In the genomic region with DNA sequence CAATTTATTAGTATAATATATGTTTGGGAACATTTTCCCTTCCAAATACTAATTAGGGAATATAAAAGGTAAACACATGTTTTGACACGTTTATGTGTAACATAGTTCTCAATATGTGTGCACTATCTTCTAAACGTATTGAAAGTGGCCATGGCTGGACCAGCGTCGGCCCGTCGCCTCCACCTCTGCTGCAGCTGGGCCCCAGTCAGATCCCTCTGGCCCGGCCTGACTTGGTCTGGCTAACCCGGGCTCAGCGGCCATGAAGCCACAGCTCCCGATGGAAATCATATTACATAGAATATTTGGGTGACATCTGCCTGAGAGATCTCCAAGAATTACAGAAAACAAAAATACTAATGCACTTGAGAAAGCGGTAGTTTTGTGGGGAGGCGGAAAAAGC, we compare ENCODE assay signal across 9 cellular contexts.
"Had no signal": no experiment of that assay in that cellular context is flagged by ENCODE, and none has a peak within 500 bp of the region (broad histone marks: within the 10 kb centered on the region; RNA-seq: fewer than 3 reads in every experiment).

No MANE protein-coding gene starts in this region.

- H2AFZ ChIP-seq: GM23338 had no signal

- ATAC-seq: GM23338, K562 had no signal

- FAIRE-seq: H1, H54, HTR-8/SVneo, K562 had no signal

- H3K4me3 ChIP-seq: GM23338, K562 had no signal

- DNase-seq: H9, HCEC 1CT, IMR-90, KG1 had no signal

- H3K4me2 ChIP-seq: GM23338 had no signal
